In the genomic region with DNA sequence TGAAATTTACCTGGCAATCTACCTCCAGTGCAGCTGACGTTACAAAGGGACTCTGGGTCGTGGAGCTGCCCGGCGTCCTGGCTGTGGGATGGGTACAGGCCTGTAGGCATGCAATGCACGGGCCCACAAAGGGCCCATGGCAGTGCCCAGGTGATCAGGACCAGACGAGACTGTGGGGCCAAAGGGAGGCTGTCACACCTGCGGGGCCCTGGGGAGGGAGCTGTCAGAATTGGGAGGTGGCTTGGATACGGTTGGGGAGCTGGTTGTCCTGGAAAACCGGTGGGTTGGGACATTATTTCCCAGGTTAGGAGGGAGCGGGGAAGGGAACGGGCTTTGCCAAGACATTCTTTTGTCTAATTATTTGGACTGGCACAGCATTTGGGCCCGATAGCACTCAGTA, we compare ENCODE assay signal across 16 cellular contexts.
DNase-seq lines count a peak whose midpoint lies in the region; FAIRE-seq and TF ChIP-seq lines count a peak whose summit lies in the region.
"Had no signal": no experiment of that assay in that cellular context is flagged by ENCODE, and none has a peak within 500 bp of the region (broad histone marks: within the 10 kb centered on the region; RNA-seq: fewer than 3 reads in every experiment).

No MANE protein-coding gene starts in this region.

- H3K27ac ChIP-seq in A673 (ENCODE audit: low read depth, low read length, poor library complexity, severe bottlenecking) (peak overlapping the region; percentile 99), kidney (ENCODE audit: low read depth in 2 of 2, low read length in 2 of 2) (no peak overlapping the region)
- H3K27ac ChIP-seq: 22Rv1; BLaER1 treated with 17β-estradiol and CSF1 and Interleukin-3, amounts not matched to agents 10 nM and 100 nM; HL-60 had no signal

- H3K4me3 ChIP-seq in A673 (ENCODE audit: low read depth, low read length, poor library complexity, severe bottlenecking), result no peak overlapping the region
- no peak overlapping the region for H3K4me3 ChIP-seq in kidney (ENCODE audit: low read length in 2 of 2)
- H3K4me3 ChIP-seq: BLaER1 treated with 17β-estradiol and CSF1 and Interleukin-3, amounts not matched to agents 10 nM and 100 nM had no signal

- H3K9me3 ChIP-seq in A673 (ENCODE audit: low read depth, low read length, poor library complexity, severe bottlenecking) (peaks cover 7% of the 10 kb centered on the region), kidney (ENCODE audit: control insufficient read depth in 1 of 2, low read length in 2 of 2) (peaks cover 0 to 3% of the 10 kb centered on the region in 2 donors)

- no peak overlapping the region for H3K9ac ChIP-seq in kidney (ENCODE audit: low read length in 2 of 2)
- H3K9ac ChIP-seq: BLaER1 treated with 17β-estradiol and CSF1 and Interleukin-3, amounts not matched to agents 10 nM and 100 nM had no signal

- TF ChIP-seq CTCF in A673 (conservative IDR thresholded peaks at IDR 0.05; ENCODE audit: low read depth, low read length) (no peak), kidney (IDR thresholded peaks at IDR 0.05; ENCODE audit: borderline replicate concordance, extremely low read depth, insufficient read depth) (no peak), mesothelial cell of epicardium (IDR thresholded peaks at IDR 0.05; ENCODE audit: unreplicated experiment) (no peak)

- H3K4me1 Mint-ChIP-seq in mesothelial cell of epicardium, result peaks cover 21% of the 10 kb centered on the region
- no peaks in the 10 kb centered on the region for H3K4me1 Mint-ChIP-seq in T-helper 2 cell treated with Interferon-gamma antibody and Interleukin-4, amounts not matched to agents 5 μg/mL and 100 μg/mL, for 36 hours (ENCODE audit: low read depth)
- H3K4me1 Mint-ChIP-seq: CD4-positive, CD25-positive, alpha-beta regulatory T cell had no signal

- CTCF ChIA-PET in A673 (lab: Charles Lee), result no interaction called here

- FAIRE-seq in kidney (lab: Jason Lieb, UNC), result no peak
- FAIRE-seq: GM19239 had no signal

- intact Hi-C loops in A673 (cut with micrococcal nuclease; ENCODE audit: unreplicated experiment) (no loop called here), kidney (cut with DNase I) (no loop called here), posterior vena cava (cut with DNase I) (no loop called here)

- peaks cover 23% of the 10 kb centered on the region for H3K27me3 Mint-ChIP-seq in mesothelial cell of epicardium (ENCODE audit: low read depth)
- no peaks in the 10 kb centered on the region for H3K27me3 Mint-ChIP-seq in T-helper 2 cell treated with Interferon-gamma antibody and Interleukin-4, amounts not matched to agents 5 μg/mL and 100 μg/mL, for 36 hours (ENCODE audit: low read depth)
- H3K27me3 Mint-ChIP-seq: CD4-positive, CD25-positive, alpha-beta regulatory T cell had no signal

- DNase-seq in activated CD4-positive, CD25-positive, alpha-beta regulatory T cell treated with anti-CD3 and anti-CD28 coated beads, Interleukin-2, amount 50 U/mL, for 72 hours, result peak; percentile 13
- DNase-seq in activated CD4-positive, CD25-positive, alpha-beta regulatory T cell (lab: John Stamatoyannopoulos, UW), result no peak
- DNase-seq in A673 (ENCODE audit: low spot score) (no peak), kidney (peak; percentile 62), posterior vena cava (ENCODE audit: low spot score) (peak; percentile 53), mesothelial cell of epicardium (ENCODE audit: low spot score in 2 of 2, unreplicated experiment in 2 of 2) (no peak), Ammon's horn (ENCODE audit: low spot score) (no peak)
- no peak for DNase-seq in T-helper 2 cell treated with Interferon-gamma antibody and Interleukin-4, amounts not matched to agents 5 μg/mL and 100 μg/mL, for 36 hours (ENCODE audit: low spot score)
- DNase-seq: AML-193; CD4-positive, CD25-positive, alpha-beta regulatory T cell; DMS53; GF-D8 had no signal

- POLR2A ChIA-PET in A673 (lab: Charles Lee; ENCODE audit: low non-redundant PET), result no interaction called here

- H3K4me1 ChIP-seq in A673 (ENCODE audit: insufficient read depth, low read length, poor library complexity, severe bottlenecking) (peaks cover 33% of the 10 kb centered on the region), kidney (ENCODE audit: control insufficient read depth in 1 of 2, insufficient read depth in 1 of 2, low read depth in 1 of 2, low read length in 2 of 2) (no peaks in the 10 kb centered on the region)

- BruUV-seq in A673 (replicated peaks; lab: Mats Ljungman, UMichigan), result no TSS peak

- no peak overlapping the region for H3K27ac Mint-ChIP-seq in mesothelial cell of epicardium
- no peak overlapping the region for H3K27ac Mint-ChIP-seq in T-helper 2 cell treated with Interferon-gamma antibody and Interleukin-4, amounts not matched to agents 5 μg/mL and 100 μg/mL, for 36 hours
- H3K27ac Mint-ChIP-seq: CD4-positive, CD25-positive, alpha-beta regulatory T cell had no signal

- H3K9me3 Mint-ChIP-seq in mesothelial cell of epicardium, result peaks cover 5% of the 10 kb centered on the region
- no peaks in the 10 kb centered on the region for H3K9me3 Mint-ChIP-seq in T-helper 2 cell treated with Interferon-gamma antibody and Interleukin-4, amounts not matched to agents 5 μg/mL and 100 μg/mL, for 36 hours

- H3K27me3 ChIP-seq in A673 (replicated peaks; ENCODE audit: insufficient read depth, low read depth, low read length, poor library complexity), result no peaks in the 10 kb centered on the region

- H3K36me3 ChIP-seq in A673 (ENCODE audit: insufficient read depth, low read length, poor library complexity, severe bottlenecking) (no peaks in the 10 kb centered on the region), kidney (ENCODE audit: control insufficient read depth in 1 of 2, insufficient read depth in 2 of 2, low read length in 2 of 2) (no peaks in the 10 kb centered on the region)
- H3K36me3 ChIP-seq: BLaER1 treated with 17β-estradiol and CSF1 and Interleukin-3, amounts not matched to agents 10 nM and 100 nM had no signal

- no peak overlapping the region for H3K4me3 Mint-ChIP-seq in mesothelial cell of epicardium
- H3K4me3 Mint-ChIP-seq in T-helper 2 cell treated with Interferon-gamma antibody and Interleukin-4, amounts not matched to agents 5 μg/mL and 100 μg/mL, for 36 hours, result no peak overlapping the region
- H3K4me3 Mint-ChIP-seq: CD4-positive, CD25-positive, alpha-beta regulatory T cell had no signal

- H3K36me3 Mint-ChIP-seq in mesothelial cell of epicardium, result no peaks in the 10 kb centered on the region
- no peaks in the 10 kb centered on the region for H3K36me3 Mint-ChIP-seq in T-helper 2 cell treated with Interferon-gamma antibody and Interleukin-4, amounts not matched to agents 5 μg/mL and 100 μg/mL, for 36 hours (ENCODE audit: low read depth)
- H3K36me3 Mint-ChIP-seq: CD4-positive, CD25-positive, alpha-beta regulatory T cell had no signal

Comparison
In these comparisons a context has a peak if more than half of its experiments do, and no peak if none do; other contexts are left out.
1. DNase-seq: peak in activated CD4-positive, CD25-positive, alpha-beta regulatory T cell treated with anti-CD3 and anti-CD28 coated beads, Interleukin-2, amount 50 U/mL, for 72 hours (single experiment), kidney (single experiment) and posterior vena cava (single experiment); none in activated CD4-positive, CD25-positive, alpha-beta regulatory T cell (0 of 4), A673 (single experiment), mesothelial cell of epicardium (0 of 2), Ammon's horn (single experiment) and T-helper 2 cell treated with Interferon-gamma antibody and Interleukin-4, amounts not matched to agents 5 μg/mL and 100 μg/mL, for 36 hours (single experiment).